In genomic region chr1:231919269-231919886, GRCh38 we compare ENCODE assay signal across 13 cellular contexts.
DNase-seq lines count a peak whose midpoint lies in the region; ATAC-seq and TF ChIP-seq lines count a peak whose summit lies in the region.
"Had no signal": no experiment of that assay in that cellular context is flagged by ENCODE, and none has a peak within 500 bp of the region (broad histone marks: within the 10 kb centered on the region; RNA-seq: fewer than 3 reads in every experiment).

No MANE protein-coding gene starts in this region.

- H3K9ac ChIP-seq in MM.1S (ENCODE audit: low read length), result peak overlapping the region; percentile 0; the same call in 1 of the 2 replicates

- peak overlapping the region; percentile 40 for H3K4me3 ChIP-seq in BE2C (ENCODE audit: low read depth, low read length)
- peak overlapping the region; percentile 28 for H3K4me3 ChIP-seq in MM.1S (ENCODE audit: low read length)
- H3K4me3 ChIP-seq: breast epithelium, esophagus muscularis mucosa had no signal

- H3K27me3 ChIP-seq in BE2C (no peaks in the 10 kb centered on the region), MM.1S (replicated peaks; ENCODE audit: insufficient read depth, low read length) (no peaks in the 10 kb centered on the region)
- H3K27me3 ChIP-seq: breast epithelium, esophagus muscularis mucosa had no signal

- TF ChIP-seq CTCF in BE2C (IDR thresholded peaks at IDR 0.05; ENCODE audit: low read depth, low read length), result no peak
- no peak for TF ChIP-seq CTCF in MM.1S (IDR thresholded peaks at IDR 0.05; ENCODE audit: low read length)

- no peaks in the 10 kb centered on the region for H3K9me3 Mint-ChIP-seq in natural killer cell treated with Interleukin-12 subunit alpha and Interleukin-12 subunit beta and Interleukin-15 and Interleukin-18, amount 100 ng/mL, for 72 hours

- H3K4me1 ChIP-seq in BE2C (peaks cover 16% of the 10 kb centered on the region), MM.1S (ENCODE audit: low read length) (peaks cover 35% of the 10 kb centered on the region)
- H3K4me1 ChIP-seq: breast epithelium had no signal

- no peaks in the 10 kb centered on the region for H3K79me2 ChIP-seq in MM.1S (ENCODE audit: low read length)

- no peaks in the 10 kb centered on the region for H3K9me2 ChIP-seq in MM.1S (replicated peaks; ENCODE audit: insufficient read depth, low read length)

- no peaks in the 10 kb centered on the region for H3K27me3 Mint-ChIP-seq in natural killer cell treated with Interleukin-12 subunit alpha and Interleukin-12 subunit beta and Interleukin-15 and Interleukin-18, amount 100 ng/mL, for 72 hours

- peaks cover 20% of the 10 kb centered on the region for H3F3A ChIP-seq in MM.1S (ENCODE audit: insufficient read depth, low read length)

- peak overlapping the region; percentile 58; the same call in 1 of the 2 replicates for H3K27ac ChIP-seq in MM.1S (ENCODE audit: low read length)

- H3K4me1 Mint-ChIP-seq in natural killer cell treated with Interleukin-12 subunit alpha and Interleukin-12 subunit beta and Interleukin-15 and Interleukin-18, amount 100 ng/mL, for 72 hours (ENCODE audit: low read depth in 2 of 2), result peaks cover 44 to 46% of the 10 kb centered on the region in 2 donors

- no peaks in the 10 kb centered on the region for H4K20me1 ChIP-seq in MM.1S (ENCODE audit: insufficient read depth, low read length)

- peak overlapping the region; percentile 64 for H3K4me2 ChIP-seq in MM.1S (ENCODE audit: low read depth, low read length)

- H3K9me3 ChIP-seq in BE2C (no peaks in the 10 kb centered on the region), MM.1S (replicated peaks; ENCODE audit: insufficient read depth, low read length) (no peaks in the 10 kb centered on the region)
- H3K9me3 ChIP-seq: breast epithelium, esophagus muscularis mucosa had no signal

- peak overlapping the region; percentile 57 for H3K4me3 Mint-ChIP-seq in natural killer cell treated with Interleukin-12 subunit alpha and Interleukin-12 subunit beta and Interleukin-15 and Interleukin-18, amount 100 ng/mL, for 72 hours

- DNase-seq in BE2C, result peak; percentile 23
- peak; percentile 16 for DNase-seq in MM.1S
- peak; percentile 41 for DNase-seq in dermis blood vessel endothelial cell
- DNase-seq in natural killer cell treated with Interleukin-12 subunit alpha and Interleukin-12 subunit beta and Interleukin-15 and Interleukin-18, amount 100 ng/mL, for 72 hours (ENCODE audit: low spot score), result no peak
- DNase-seq in NCI-H187 treated with DMSO at 0.1 percent for 48 hours (lab: John Stamatoyannopoulos, UW), result no peak
- no peak for DNase-seq in GDM1 (lab: John Stamatoyannopoulos, UW)
- DNase-seq: activated CD8-positive, alpha-beta memory T cell treated with anti-CD3 and anti-CD28 coated beads, Interleukin-2, amount 50 U/mL, for 48 hours; PC-3; T1000 had no signal

- peak overlapping the region; percentile 1 to 12 for H3K27ac Mint-ChIP-seq in natural killer cell treated with Interleukin-12 subunit alpha and Interleukin-12 subunit beta and Interleukin-15 and Interleukin-18, amount 100 ng/mL, for 72 hours

- ATAC-seq in natural killer cell treated with Interleukin-12 subunit alpha and Interleukin-12 subunit beta and Interleukin-15 and Interleukin-18, amount 100 ng/mL, for 72 hours, result no peak
- ATAC-seq in HG02885 (IDR thresholded peaks at IDR 0.05; ENCODE audit: poor library complexity, unreplicated experiment) (no peak), HG03139 (IDR thresholded peaks at IDR 0.05; ENCODE audit: unreplicated experiment) (no peak)
- ATAC-seq: PC-3 had no signal

- no peaks in the 10 kb centered on the region for H3K36me3 Mint-ChIP-seq in natural killer cell treated with Interleukin-12 subunit alpha and Interleukin-12 subunit beta and Interleukin-15 and Interleukin-18, amount 100 ng/mL, for 72 hours

- no peaks in the 10 kb centered on the region for H3K36me3 ChIP-seq in BE2C
- no peaks in the 10 kb centered on the region for H3K36me3 ChIP-seq in MM.1S (replicated peaks; ENCODE audit: insufficient read depth, low read length)
- H3K36me3 ChIP-seq: breast epithelium, esophagus muscularis mucosa had no signal

- H2AFZ ChIP-seq in MM.1S (ENCODE audit: low read length), result 0 out of 2 replicates have a peak overlapping the region, but pooled peaks have one; percentile 4

Comparison
In these comparisons a context has a peak if more than half of its experiments do, and no peak if none do; other contexts are left out.
1. DNase-seq: peak in BE2C (single experiment), MM.1S (single experiment) and dermis blood vessel endothelial cell (single experiment); none in natural killer cell treated with Interleukin-12 subunit alpha and Interleukin-12 subunit beta and Interleukin-15 and Interleukin-18, amount 100 ng/mL, for 72 hours (single experiment), NCI-H187 treated with DMSO at 0.1 percent for 48 hours (single experiment) and GDM1 (single experiment).